ENCODE assay signal across 13 cellular contexts in the genomic region with DNA sequence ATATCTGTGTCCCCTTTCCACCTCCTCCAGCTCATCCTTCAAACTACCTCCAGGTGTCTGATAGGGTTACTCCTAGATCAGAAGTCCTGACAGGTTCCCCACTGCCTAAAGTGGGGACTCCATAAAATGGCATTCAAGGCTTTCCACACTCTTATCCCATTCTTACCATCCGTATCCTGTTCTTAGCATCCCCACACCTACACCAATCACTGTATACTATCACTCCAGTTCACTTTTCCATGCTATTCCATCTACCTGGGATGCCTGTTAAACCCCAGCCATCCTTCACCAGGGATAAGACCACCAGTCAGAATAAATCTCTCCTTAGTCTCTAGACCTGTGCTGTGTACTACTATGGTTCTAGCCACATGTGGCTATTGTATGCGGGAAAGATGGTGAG. TPM values are rescaled to one million over a fixed set of nuclear protein-coding genes. Genes with fewer than 3 reads are reported as not detected.
A peak's percentile ranks its signal among the peaks of the same experiment; 100 is the strongest.
DNase-seq lines count a peak whose midpoint lies in the region; ATAC-seq and TF ChIP-seq lines count a peak whose summit lies in the region.
"Had no signal": no experiment of that assay in that cellular context is flagged by ENCODE, and none has a peak within 500 bp of the region (broad histone marks: within the 10 kb centered on the region; RNA-seq: fewer than 3 reads in every experiment).

No MANE protein-coding gene starts in this region.

- peak overlapping the region; percentile 74 for H3K27ac ChIP-seq in caudate nucleus (ENCODE audit: low read depth, low read length)
- peak overlapping the region; percentile 67 for H3K27ac ChIP-seq in muscle layer of colon (ENCODE audit: low read depth, low read length)
- H3K27ac ChIP-seq in tibial nerve: peak overlapping the region; percentile 21 to 86 (median 73)

- H3K9me3 Mint-ChIP-seq in activated naive CD8-positive, alpha-beta T cell treated with anti-CD3 and anti-CD28 coated beads, Interleukin-2, amount 50 U/mL, for 24 hours: no peaks in the 10 kb centered on the region
- H3K9me3 Mint-ChIP-seq in activated naive CD8-positive, alpha-beta T cell treated with anti-CD3 and anti-CD28 coated beads for 36 hours: no peaks in the 10 kb centered on the region
- H3K9me3 Mint-ChIP-seq: activated CD4-positive, alpha-beta T cell treated with anti-CD3 and anti-CD28 coated beads, Interleukin-2, amount 10 ng/mL, durations not matched to agents 24 days and 14 days had no signal

- no peaks in the 10 kb centered on the region for H3K27me3 Mint-ChIP-seq in activated naive CD8-positive, alpha-beta T cell treated with anti-CD3 and anti-CD28 coated beads, Interleukin-2, amount 50 U/mL, for 24 hours
- H3K27me3 Mint-ChIP-seq in activated naive CD8-positive, alpha-beta T cell treated with anti-CD3 and anti-CD28 coated beads for 36 hours: no peaks in the 10 kb centered on the region
- H3K27me3 Mint-ChIP-seq: activated CD4-positive, alpha-beta T cell treated with anti-CD3 and anti-CD28 coated beads, Interleukin-2, amount 10 ng/mL, durations not matched to agents 24 days and 14 days had no signal

- peak overlapping the region; percentile 34 for H3K27ac Mint-ChIP-seq in activated naive CD8-positive, alpha-beta T cell treated with anti-CD3 and anti-CD28 coated beads, Interleukin-2, amount 50 U/mL, for 24 hours
- no peak overlapping the region for H3K27ac Mint-ChIP-seq in activated naive CD8-positive, alpha-beta T cell treated with anti-CD3 and anti-CD28 coated beads for 36 hours
- H3K27ac Mint-ChIP-seq: activated CD4-positive, alpha-beta T cell treated with anti-CD3 and anti-CD28 coated beads, Interleukin-2, amount 10 ng/mL, durations not matched to agents 24 days and 14 days had no signal

- TF ChIP-seq CTCF in tibial nerve (IDR thresholded peaks at IDR 0.05): no peak

- H3K36me3 ChIP-seq in muscle layer of colon (ENCODE audit: insufficient read depth, low read length): no peaks in the 10 kb centered on the region
- H3K36me3 ChIP-seq in tibial nerve: peaks cover 0 to 28% (median 0%) of the 10 kb centered on the region in 3 donors

- H3K9ac ChIP-seq in muscle layer of colon (ENCODE audit: low read length): no peak overlapping the region

- H3K4me3 ChIP-seq in muscle layer of colon (ENCODE audit: low read depth in 1 of 2, low read length in 2 of 2) (no peak overlapping the region), tibial nerve (no peak overlapping the region)
- H3K4me3 ChIP-seq: skin epidermis had no signal

- peaks cover 17% of the 10 kb centered on the region for H3K4me1 Mint-ChIP-seq in activated naive CD8-positive, alpha-beta T cell treated with anti-CD3 and anti-CD28 coated beads, Interleukin-2, amount 50 U/mL, for 24 hours
- peaks cover 5% of the 10 kb centered on the region for H3K4me1 Mint-ChIP-seq in activated naive CD8-positive, alpha-beta T cell treated with anti-CD3 and anti-CD28 coated beads for 36 hours

- no peak for TF ChIP-seq EP300 in tibial nerve (IDR thresholded peaks at IDR 0.05)

- no peak for TF ChIP-seq POLR2A in tibial nerve (IDR thresholded peaks at IDR 0.05)

- H3K4me3 Mint-ChIP-seq in activated naive CD8-positive, alpha-beta T cell treated with anti-CD3 and anti-CD28 coated beads, Interleukin-2, amount 50 U/mL, for 24 hours: no peak overlapping the region
- H3K4me3 Mint-ChIP-seq in activated naive CD8-positive, alpha-beta T cell treated with anti-CD3 and anti-CD28 coated beads for 36 hours: no peak overlapping the region
- H3K4me3 Mint-ChIP-seq: activated CD4-positive, alpha-beta T cell treated with anti-CD3 and anti-CD28 coated beads, Interleukin-2, amount 10 ng/mL, durations not matched to agents 24 days and 14 days had no signal

- H3K4me1 ChIP-seq in muscle layer of colon (ENCODE audit: insufficient read depth, low read length) (peaks cover 72% of the 10 kb centered on the region), tibial nerve (peaks cover 0 to 28% (median 7%) of the 10 kb centered on the region in 4 donors)

- H3K27me3 ChIP-seq in muscle layer of colon (ENCODE audit: control insufficient read depth in 1 of 2, insufficient read depth in 2 of 2, low read length in 2 of 2): no peaks in the 10 kb centered on the region
- no peaks in the 10 kb centered on the region for H3K27me3 ChIP-seq in tibial nerve

- ATAC-seq in activated naive CD8-positive, alpha-beta T cell treated with anti-CD3 and anti-CD28 coated beads, Interleukin-2, amount 50 U/mL, for 24 hours: no peak
- ATAC-seq in HG02973 (IDR thresholded peaks at IDR 0.05; ENCODE audit: unreplicated experiment): no peak

- DNase-seq in activated naive CD8-positive, alpha-beta T cell treated with anti-CD3 and anti-CD28 coated beads, Interleukin-2, amount 50 U/mL, for 24 hours: no peak
- no peak for DNase-seq in activated naive CD8-positive, alpha-beta T cell treated with anti-CD3 and anti-CD28 coated beads for 36 hours
- DNase-seq in caudate nucleus (lab: John Stamatoyannopoulos, UW) (no peak), tibial nerve (ENCODE audit: low spot score in 2 of 2) (no peak), NCI-H82 (lab: John Stamatoyannopoulos, UW) (no peak), globus pallidus (ENCODE audit: low spot score) (no peak)
- DNase-seq: activated CD4-positive, alpha-beta T cell treated with anti-CD3 and anti-CD28 coated beads, Interleukin-2, amount 10 ng/mL, durations not matched to agents 24 days and 14 days; DMS79; NCI-H1092; NCI-H524 treated with DMSO at 0.1 percent for 48 hours had no signal

- WGBS in tibial nerve, 2 donors: 95 to 99% methylated on average over 2 of the region's 2 CpGs

- peaks cover 16% of the 10 kb centered on the region for H3K36me3 Mint-ChIP-seq in activated naive CD8-positive, alpha-beta T cell treated with anti-CD3 and anti-CD28 coated beads, Interleukin-2, amount 50 U/mL, for 24 hours (ENCODE audit: low read depth)
- H3K36me3 Mint-ChIP-seq in activated naive CD8-positive, alpha-beta T cell treated with anti-CD3 and anti-CD28 coated beads for 36 hours: peaks cover 4% of the 10 kb centered on the region

- H3K9me3 ChIP-seq in muscle layer of colon (ENCODE audit: low read length): no peaks in the 10 kb centered on the region
- H3K9me3 ChIP-seq in tibial nerve: no peaks in the 10 kb centered on the region

RNA-seq across cellular contexts. Expression of a gene that starts 19.1 kb away (rescaled TPM):
- 100 to 1,000 TPM; 175 to 176 TPM for total RNA-seq in activated naive CD8-positive, alpha-beta T cell treated with anti-CD3 and anti-CD28 coated beads for 36 hours
- 10 to 100 TPM; 73.2 to 88.5 (median 79.0) TPM for total RNA-seq in tibial nerve
